ENCODE assay signal across 26 cellular contexts in the genomic region with DNA sequence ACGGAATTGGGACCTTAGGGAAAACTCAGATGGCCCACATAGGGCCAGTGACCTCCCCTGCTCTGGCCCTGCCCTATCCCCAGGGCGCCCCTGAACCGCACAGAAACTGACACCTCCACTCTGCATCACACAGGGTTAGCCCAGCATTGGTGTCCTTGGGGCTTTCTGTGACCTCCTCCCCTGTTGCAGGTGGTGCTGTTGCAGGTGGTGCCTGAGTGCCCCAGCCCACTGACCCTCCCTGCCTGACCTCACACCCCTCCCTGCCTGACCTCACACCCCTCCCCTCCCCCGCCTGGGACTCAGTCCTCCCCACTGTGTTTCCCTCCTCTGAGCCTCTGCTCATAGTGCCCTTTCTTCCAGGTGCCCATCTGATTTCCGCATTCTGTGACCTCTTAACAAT. TPM values are rescaled to one million over a fixed set of nuclear protein-coding genes. Genes with fewer than 3 reads are reported as not detected.
"Had no signal": no experiment of that assay in that cellular context is flagged by ENCODE, and none has a peak within 500 bp of the region (broad histone marks: within the 10 kb centered on the region; RNA-seq: fewer than 3 reads in every experiment).

No MANE protein-coding gene starts in this region.

- H3K27ac Mint-ChIP-seq: activated CD8-positive, alpha-beta T cell treated with anti-CD3 and anti-CD28 coated beads, Interleukin-2, amount 10 ng/mL, durations not matched to agents 7 days and 5 days; activated naive CD4-positive, alpha-beta T cell treated with anti-CD3 and anti-CD28 coated beads, Interleukin-2, amount 50 U/mL, for 72 hours had no signal

- H3K4me1 ChIP-seq: adrenal gland, esophagus squamous epithelium, heart right ventricle, left lung, tibial artery, uterus had no signal

- H3K36me3 ChIP-seq: adrenal gland, esophagus squamous epithelium, heart right ventricle, left lung, pancreas, tibial artery, uterus had no signal

- DNase-seq: activated CD4-positive, alpha-beta T cell treated with anti-CD3 and anti-CD28 coated beads for 48 hours; activated gamma-delta T cell treated with Interleukin-2 at 50 U/mL for 16 hours; effector CD8-positive, alpha-beta T cell; esophagus squamous epithelium; heart right ventricle; left lung; mucosa of descending colon; naive B cell; stimulated activated CD4-positive, alpha-beta T cell treated with anti-CD3 and anti-CD28 coated beads, Interleukin-4, amount 100 ng/mL, for 4 hours; stimulated activated naive B cell treated with anti-CD40 and anti-IgM and Interleukin-4, amounts not matched to agents 10 μg/mL and 1 μg/mL and 100 μg/mL, for 72 hours; SW 1271; T-helper 2 cell; tibial artery; uterus had no signal

- ATAC-seq: activated CD8-positive, alpha-beta T cell treated with anti-CD3 and anti-CD28 coated beads, Interleukin-2, amount 10 ng/mL, durations not matched to agents 7 days and 5 days; activated naive CD4-positive, alpha-beta T cell treated with anti-CD3 and anti-CD28 coated beads, Interleukin-2, amount 50 U/mL, for 72 hours; heart right ventricle; left lung; mucosa of descending colon; pancreas; sciatic nerve; stimulated activated naive B cell treated with anti-CD40 and anti-IgM and Interleukin-4, amounts not matched to agents 10 μg/mL and 1 μg/mL and 100 μg/mL, for 72 hours had no signal

- H3K9me3 ChIP-seq: pancreas had no signal

- H3K27me3 ChIP-seq: adrenal gland, pancreas, uterus had no signal

- H3K4me3 ChIP-seq: adrenal gland, esophagus squamous epithelium, heart right ventricle, left lung, mucosa of descending colon, pancreas, tibial artery, uterus had no signal

- H3K27me3 Mint-ChIP-seq: stimulated activated naive B cell treated with anti-CD40 and anti-IgM and Interleukin-4, amounts not matched to agents 10 μg/mL and 1 μg/mL and 100 μg/mL, for 72 hours had no signal

- H3K27ac ChIP-seq: adrenal gland, esophagus squamous epithelium, heart right ventricle, left lung, pancreas, tibial artery, uterus, VCaP had no signal

- H3K4me3 Mint-ChIP-seq: activated CD8-positive, alpha-beta T cell treated with anti-CD3 and anti-CD28 coated beads, Interleukin-2, amount 10 ng/mL, durations not matched to agents 7 days and 5 days; naive B cell; stimulated activated naive B cell treated with anti-CD40 and anti-IgM and Interleukin-4, amounts not matched to agents 10 μg/mL and 1 μg/mL and 100 μg/mL, for 72 hours had no signal

RNA-seq across cellular contexts. Expression of a gene that starts 21.4 kb away (rescaled TPM):
- total RNA-seq: activated CD8-positive, alpha-beta T cell treated with anti-CD3 and anti-CD28 coated beads, Interleukin-2, amount 10 ng/mL, durations not matched to agents 7 days and 5 days; activated naive CD4-positive, alpha-beta T cell treated with anti-CD3 and anti-CD28 coated beads, Interleukin-2, amount 50 U/mL, for 72 hours; adrenal gland; bronchial epithelial cell; cerebellum; endothelial cell of umbilical vein; esophagus squamous epithelium; heart right ventricle; kidney epithelial cell; lung microvascular endothelial cell; pulmonary artery endothelial cell; sciatic nerve; uterus had no signal
